Comparison of ENCODE assay signal across 2 cellular contexts in genomic region chr1:211959221-211959620, GRCh38.
TF ChIP-seq lines count a peak whose summit lies in the region.

No MANE protein-coding gene starts in this region.

TF ChIP-seq in IMR-90, 13 proteins besides CTCF, POLR2A, EP300 and RAD21:
- no peak for TF ChIP-seq ELK1 (IDR thresholded peaks at IDR 0.05; ENCODE audit: borderline replicate concordance, low read depth, low read length)
- TF ChIP-seq MXI1 (IDR thresholded peaks at IDR 0.05; ENCODE audit: borderline replicate concordance, low read depth, low read length), result no peak
- no peak for TF ChIP-seq MAFK (IDR thresholded peaks at IDR 0.05; ENCODE audit: low read depth, low read length)
- no peak for TF ChIP-seq FOS (IDR thresholded peaks at IDR 0.05; ENCODE audit: low read depth, low read length)
- no peak for TF ChIP-seq RCOR1 (IDR thresholded peaks at IDR 0.05; ENCODE audit: insufficient replicate concordance, low read length)
- no peak for TF ChIP-seq RFX5 (IDR thresholded peaks at IDR 0.05; ENCODE audit: low read depth, low read length)
- TF ChIP-seq MAZ (IDR thresholded peaks at IDR 0.05; ENCODE audit: borderline replicate concordance, low read depth, low read length), result no peak
- TF ChIP-seq BHLHE40 (IDR thresholded peaks at IDR 0.05; ENCODE audit: low read depth, low read length), result no peak
- TF ChIP-seq CEBPB (IDR thresholded peaks at IDR 0.05; ENCODE audit: low read depth, low read length), result no peak
- no peak for TF ChIP-seq CHD1 (IDR thresholded peaks at IDR 0.05; ENCODE audit: low read depth, low read length)
- no peak for TF ChIP-seq USF2 (IDR thresholded peaks at IDR 0.05; ENCODE audit: low read depth, low read length)
- TF ChIP-seq NFE2L2 (IDR thresholded peaks at IDR 0.05; ENCODE audit: low read depth, low read length), result no peak
- TF ChIP-seq SMC3 (IDR thresholded peaks at IDR 0.05; ENCODE audit: low read depth, low read length), result no peak
TF ChIP-seq in IMR-90: peak in this region for 0.

TF ChIP-seq in H1, 55 proteins besides CTCF, POLR2A, EP300 and RAD21:
- no peak for TF ChIP-seq TCF12 (IDR thresholded peaks at IDR 0.05; ENCODE audit: low read depth, low read length)
- no peak for TF ChIP-seq KDM4A (IDR thresholded peaks at IDR 0.05; ENCODE audit: low read depth, low read length, severe bottlenecking)
- TF ChIP-seq CREB1 (IDR thresholded peaks at IDR 0.05), result no peak
- no peak for TF ChIP-seq SP1 (IDR thresholded peaks at IDR 0.05; ENCODE audit: low read depth, low read length)
- no peak for TF ChIP-seq YY1 (IDR thresholded peaks at IDR 0.05; ENCODE audit: low read depth, low read length)
- no peak for TF ChIP-seq RFX5 (IDR thresholded peaks at IDR 0.05; ENCODE audit: borderline replicate concordance, low read depth, low read length)
- TF ChIP-seq CHD1 (IDR thresholded peaks at IDR 0.05; ENCODE audit: low read depth, low read length), result no peak
- no peak for TF ChIP-seq BCL11A (IDR thresholded peaks at IDR 0.05; ENCODE audit: low read depth in 2 of 2, low read length in 2 of 2)
- TF ChIP-seq SP4 (IDR thresholded peaks at IDR 0.05; ENCODE audit: low read length), result no peak
- TF ChIP-seq SP2 (IDR thresholded peaks at IDR 0.05; ENCODE audit: low read length), result no peak
- TF ChIP-seq MAFK (IDR thresholded peaks at IDR 0.05; ENCODE audit: low read depth, low read length), result no peak
- TF ChIP-seq ZNF274 (IDR thresholded peaks at IDR 0.05; ENCODE audit: borderline replicate concordance, extremely low read depth, low read length), result no peak
- TF ChIP-seq POLR2AphosphoS5 (IDR thresholded peaks at IDR 0.05; ENCODE audit: low read depth, low read length), result no peak
- TF ChIP-seq RXRA (IDR thresholded peaks at IDR 0.05; ENCODE audit: insufficient read depth, low read depth, low read length), result no peak
- TF ChIP-seq TAF7 (optimal IDR thresholded peaks at IDR 0.05; ENCODE audit: borderline replicate concordance, low read depth, low read length), result no peak
- no peak for TF ChIP-seq GABPA (IDR thresholded peaks at IDR 0.05; ENCODE audit: borderline replicate concordance, insufficient read depth, low read length)
- TF ChIP-seq TEAD4 (IDR thresholded peaks at IDR 0.05; ENCODE audit: low read depth, low read length), result no peak
